Comparison of ENCODE assay signal across 1 cellular context in genomic region chr9:130908129-130908877, GRCh38.
TF ChIP-seq lines count a peak whose summit lies in the region.

No MANE protein-coding gene starts in this region.

TF ChIP-seq in HepG2, 621 proteins besides CTCF, POLR2A, EP300 and RAD21 (continued from another document):
- TF ChIP-seq PAXIP1 (CRISPR knock-in tag; conservative IDR thresholded peaks at IDR 0.05): no peak
TF ChIP-seq in HepG2: peak in this region for 3.
